ENCODE assay signal across 1 cellular context in the genomic region with DNA sequence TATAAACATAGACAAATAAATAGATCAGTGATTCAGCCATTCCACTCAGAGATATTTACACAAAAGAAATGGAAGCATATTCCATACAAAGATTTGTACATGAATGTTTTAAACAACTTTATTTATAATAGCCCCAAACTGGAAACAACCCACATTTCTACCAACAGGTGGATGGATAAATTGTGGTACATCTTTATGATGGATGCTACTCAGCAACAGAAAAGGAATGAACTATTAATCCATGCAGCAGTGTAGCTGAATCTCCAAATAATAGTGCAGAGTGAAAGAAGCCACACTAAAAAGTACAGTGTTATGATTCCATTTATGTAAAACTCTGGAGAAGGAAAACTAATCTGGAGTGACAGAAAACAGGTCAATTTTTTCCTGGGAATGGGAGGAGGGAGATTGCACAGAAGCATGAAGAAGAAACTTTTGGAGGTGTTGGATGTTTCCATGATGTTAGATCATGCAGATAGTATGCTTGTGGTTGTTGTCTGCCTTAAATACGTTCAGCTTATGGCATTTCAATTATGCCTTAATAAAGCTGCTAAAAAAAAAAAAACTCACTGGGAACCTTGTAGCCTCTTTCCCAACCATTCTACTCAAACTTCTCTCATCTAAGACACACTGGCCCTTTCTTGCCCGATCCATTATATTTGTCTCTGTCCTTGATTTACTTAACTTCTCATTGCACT.
TF ChIP-seq lines count a peak whose summit lies in the region.

No MANE protein-coding gene starts in this region.

TF ChIP-seq in SK-N-SH treated with all-trans-retinoic acid at 6 μM for 48 hours, 23 proteins besides CTCF, POLR2A, EP300 and RAD21 (continued from another document):
- TF ChIP-seq, protein P1, sequence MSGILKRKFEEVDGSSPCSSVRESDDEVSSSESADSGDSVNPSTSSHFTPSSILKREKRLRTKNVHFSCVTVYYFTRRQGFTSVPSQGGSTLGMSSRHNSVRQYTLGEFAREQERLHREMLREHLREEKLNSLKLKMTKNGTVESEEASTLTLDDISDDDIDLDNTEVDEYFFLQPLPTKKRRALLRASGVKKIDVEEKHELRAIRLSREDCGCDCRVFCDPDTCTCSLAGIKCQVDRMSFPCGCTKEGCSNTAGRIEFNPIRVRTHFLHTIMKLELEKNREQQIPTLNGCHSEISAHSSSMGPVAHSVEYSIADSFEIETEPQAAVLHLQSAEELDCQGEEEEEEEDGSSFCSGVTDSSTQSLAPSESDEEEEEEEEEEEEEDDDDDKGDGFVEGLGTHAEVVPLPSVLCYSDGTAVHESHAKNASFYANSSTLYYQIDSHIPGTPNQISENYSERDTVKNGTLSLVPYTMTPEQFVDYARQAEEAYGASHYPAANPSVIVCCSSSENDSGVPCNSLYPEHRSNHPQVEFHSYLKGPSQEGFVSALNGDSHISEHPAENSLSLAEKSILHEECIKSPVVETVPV (CRISPR knock-in tag; IDR thresholded peaks at IDR 0.05) = no peak
- TF ChIP-seq ZC3H10 (CRISPR knock-in tag; IDR thresholded peaks at IDR 0.05) = no peak
TF ChIP-seq in SK-N-SH treated with all-trans-retinoic acid at 6 μM for 48 hours: peak in this region for 0.
